21 cellular contexts compared by ENCODE assay signal in the genomic region with DNA sequence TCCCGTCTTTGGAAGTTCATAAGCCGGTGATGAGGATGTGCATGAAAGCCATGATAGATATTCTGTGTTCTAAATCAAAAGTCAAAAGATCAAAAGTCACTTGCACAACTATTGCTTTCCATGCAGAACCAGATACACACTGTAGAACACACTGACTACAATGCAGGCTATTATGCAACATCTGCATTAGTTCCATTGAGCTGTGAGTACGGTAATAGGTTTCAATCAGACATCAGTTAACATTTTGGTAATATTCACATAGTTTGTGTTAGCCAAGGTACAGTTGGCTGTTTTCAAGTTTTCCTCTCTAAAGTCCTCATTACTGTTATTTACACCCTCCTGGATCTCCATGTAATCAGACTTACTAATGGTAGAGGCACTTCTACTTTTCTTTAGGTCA. TPM values are rescaled to one million over a fixed set of nuclear protein-coding genes. Genes with fewer than 3 reads are reported as not detected.
"Had no signal": no experiment of that assay in that cellular context is flagged by ENCODE, and none has a peak within 500 bp of the region (broad histone marks: within the 10 kb centered on the region; RNA-seq: fewer than 3 reads in every experiment).

No MANE protein-coding gene starts in this region.

- H3K36me3 ChIP-seq: spleen, thoracic aorta, transverse colon had no signal

- DNase-seq: effector memory CD8-positive, alpha-beta T cell; glutamatergic neuron; immature natural killer cell; kidney; left colon; mesendoderm; naive B cell; psoas muscle; retina; spleen; stimulated activated CD4-positive, alpha-beta T cell treated with anti-CD3 and anti-CD28 coated beads, Interleukin-15, amount 100 ng/mL, for 24 hours; stimulated activated CD4-positive, alpha-beta T cell treated with anti-CD3 and anti-CD28 coated beads, Interleukin-1b, Interleukin-23, amount 100 ng/mL, for 48 hours; stimulated activated CD4-positive, alpha-beta T cell treated with anti-CD3 and anti-CD28 coated beads, Interleukin-4, amount 100 ng/mL, for 24 hours; transverse colon had no signal

- H3K4me3 ChIP-seq: esophagus muscularis mucosa, gastroesophageal sphincter, psoas muscle, spleen, thoracic aorta, transverse colon had no signal

- H3K27ac ChIP-seq: epithelial cell of prostate, esophagus muscularis mucosa, gastroesophageal sphincter, psoas muscle, spleen, thoracic aorta, transverse colon had no signal

- H3K9me3 ChIP-seq: esophagus muscularis mucosa, gastroesophageal sphincter, psoas muscle, spleen, thoracic aorta, transverse colon had no signal

RNA-seq across cellular contexts. Expression of a gene that starts 3.1 kb away (rescaled TPM):
- total RNA-seq: fibroblast of villous mesenchyme, lung microvascular endothelial cell, osteoblast had no signal
- polyA plus RNA-seq: immature natural killer cell had no signal
